In genomic region chr5:132134384-132134783, GRCh38 we compare ENCODE assay signal across 10 cellular contexts.
A peak's percentile ranks its signal among the peaks of the same experiment; 100 is the strongest.
DNase-seq lines count a peak whose midpoint lies in the region; ATAC-seq and TF ChIP-seq lines count a peak whose summit lies in the region.
"Had no signal": no experiment of that assay in that cellular context is flagged by ENCODE, and none has a peak within 500 bp of the region (broad histone marks: within the 10 kb centered on the region; RNA-seq: fewer than 3 reads in every experiment).

No MANE protein-coding gene starts in this region.

- intact Hi-C loops in psoas muscle (cut with DNase I) = no loop called here

- no peaks in the 10 kb centered on the region for H3K4me1 Mint-ChIP-seq in chondrocyte (ENCODE audit: low read depth)

- ATAC-seq in psoas muscle (no peak), HG03025 (IDR thresholded peaks at IDR 0.05; ENCODE audit: low FRiP score, unreplicated experiment) (no peak)

- no peak overlapping the region for H3K4me3 ChIP-seq in psoas muscle
- H3K4me3 ChIP-seq: tibial artery had no signal

- H3K9me3 Mint-ChIP-seq in chondrocyte (ENCODE audit: low read depth) = peaks cover 21% of the 10 kb centered on the region

- no peaks in the 10 kb centered on the region for H3K27me3 ChIP-seq in psoas muscle (ENCODE audit: insufficient read depth in 3 of 3, low read length in 2 of 3)
- H3K27me3 ChIP-seq: tibial artery had no signal

- peak; percentile 76 for TF ChIP-seq CTCF in chondrocyte (IDR thresholded peaks at IDR 0.05)
- TF ChIP-seq CTCF in psoas muscle (IDR thresholded peaks at IDR 0.05) = peak; percentile 8

- H3K27ac Mint-ChIP-seq in chondrocyte (ENCODE audit: unreplicated experiment) = no peak overlapping the region

- H3K36me3 Mint-ChIP-seq in chondrocyte (ENCODE audit: low read depth) = peaks cover 8% of the 10 kb centered on the region

- H3K27me3 Mint-ChIP-seq in chondrocyte (ENCODE audit: low read depth) = peaks cover 30% of the 10 kb centered on the region

- DNase-seq in DMS 273 (lab: John Stamatoyannopoulos, UW; ENCODE audit: unreplicated experiment) (peak; percentile 33), DMS 273 treated with DMSO at 0.1 percent for 48 hours (lab: John Stamatoyannopoulos, UW) (no peak), LoVo (ENCODE audit: low spot score) (peak; percentile 12), chondrocyte (ENCODE audit: low spot score) (no peak), psoas muscle (no peak)
- no peak for DNase-seq in stimulated activated CD4-positive, alpha-beta T cell treated with anti-CD3 and anti-CD28 coated beads, Interleukin-2, amount 100 ng/mL, for 48 hours
- no peak for DNase-seq in activated CD4-positive, alpha-beta T cell treated with anti-CD3 and anti-CD28 coated beads for 1 hour
- DNase-seq: 8988T, tibial artery had no signal

- H3K4me3 Mint-ChIP-seq in chondrocyte (ENCODE audit: unreplicated experiment) = no peak overlapping the region

- H3K9me3 ChIP-seq in psoas muscle = no peaks in the 10 kb centered on the region

- no peak overlapping the region for H3K27ac ChIP-seq in psoas muscle
- H3K27ac ChIP-seq: tibial artery had no signal

- H3K4me1 ChIP-seq in psoas muscle = no peaks in the 10 kb centered on the region
- H3K4me1 ChIP-seq: tibial artery had no signal

- WGBS in psoas muscle, 3 donors = 60 to 70% (median 65%) methylated on average over 5 of the region's 5 CpGs

- no peaks in the 10 kb centered on the region for H3K36me3 ChIP-seq in psoas muscle (ENCODE audit: insufficient read depth in 1 of 2, low read depth in 1 of 2)
- H3K36me3 ChIP-seq: tibial artery had no signal

Comparison
In these comparisons a context has a peak if more than half of its experiments do, and no peak if none do; other contexts are left out.
1. DNase-seq: peak in DMS 273 (single experiment) and LoVo (single experiment); none in DMS 273 treated with DMSO at 0.1 percent for 48 hours (single experiment), chondrocyte (single experiment), psoas muscle (0 of 2), stimulated activated CD4-positive, alpha-beta T cell treated with anti-CD3 and anti-CD28 coated beads, Interleukin-2, amount 100 ng/mL, for 48 hours (0 of 2) and activated CD4-positive, alpha-beta T cell treated with anti-CD3 and anti-CD28 coated beads for 1 hour (single experiment).